Comparison of ENCODE assay signal across 18 cellular contexts in genomic region chr13:41025518-41025917, GRCh38. TPM values are rescaled to one million over a fixed set of nuclear protein-coding genes. Genes with fewer than 3 reads are reported as not detected.
DNase-seq lines count a peak whose midpoint lies in the region; ATAC-seq and TF ChIP-seq lines count a peak whose summit lies in the region.
"Had no signal": no experiment of that assay in that cellular context is flagged by ENCODE, and none has a peak within 500 bp of the region (broad histone marks: within the 10 kb centered on the region; RNA-seq: fewer than 3 reads in every experiment).

No MANE protein-coding gene starts in this region.

- peak overlapping the region; percentile 41 for H3K27ac Mint-ChIP-seq in stimulated activated effector memory CD8-positive, alpha-beta T cell treated with anti-CD3 and anti-CD28 coated beads, Interleukin-12 subunit alpha, Interleukin-12 subunit beta, amount 100 ng/mL, for 72 hours
- H3K27ac Mint-ChIP-seq: activated CD4-positive, alpha-beta memory T cell treated with anti-CD3 and anti-CD28 coated beads, Interleukin-2, amount 10 ng/mL, durations not matched to agents 7 days and 5 days had no signal

- H3K4me1 Mint-ChIP-seq in stimulated activated effector memory CD8-positive, alpha-beta T cell treated with anti-CD3 and anti-CD28 coated beads, Interleukin-12 subunit alpha, Interleukin-12 subunit beta, amount 100 ng/mL, for 72 hours = peaks cover 29% of the 10 kb centered on the region

- H2AK9ac ChIP-seq in IMR-90 (replicated peaks; ENCODE audit: low read depth, low read length, poor library complexity) = no peak overlapping the region

- H3K9me3 Mint-ChIP-seq in stimulated activated effector memory CD8-positive, alpha-beta T cell treated with anti-CD3 and anti-CD28 coated beads, Interleukin-12 subunit alpha, Interleukin-12 subunit beta, amount 100 ng/mL, for 72 hours = no peaks in the 10 kb centered on the region
- H3K9me3 Mint-ChIP-seq: activated CD4-positive, alpha-beta memory T cell treated with anti-CD3 and anti-CD28 coated beads, Interleukin-2, amount 10 ng/mL, durations not matched to agents 7 days and 5 days; IgD-negative memory B cell had no signal

- no peaks in the 10 kb centered on the region; the same call in 1 of the 2 replicates for H3K4me1 ChIP-seq in IMR-90 (ENCODE audit: control insufficient read depth, insufficient read depth, low read length)
- H3K4me1 ChIP-seq: BE2C, testis had no signal

- dilution Hi-C loops in IMR-90 (cut with HindIII; ENCODE audit: low sequenced_read_pairs, unreplicated experiment) = no loop called here

- 57% methylated on average over 3 of the region's 4 CpGs; no CpG with 5 or more reads in 1 of the 2 experiments for WGBS in IMR-90 (ENCODE audit: extremely low coverage in 2 of 2, insufficient read length in 1 of 2), 2 experiments

- no peak overlapping the region for H2BK5ac ChIP-seq in IMR-90 (ENCODE audit: low read depth, low read length, poor library complexity, severe bottlenecking)

- no peak overlapping the region for H3K4ac ChIP-seq in IMR-90 (ENCODE audit: low read depth, low read length)

- no peak overlapping the region for H3K27ac ChIP-seq in IMR-90 (ENCODE audit: insufficient read depth, low read length)
- H3K27ac ChIP-seq: ovary, testis, VCaP had no signal

- no peak overlapping the region for H3K9ac ChIP-seq in IMR-90 (ENCODE audit: low read depth, low read length)

- no peak for ATAC-seq in IMR-90 (ENCODE audit: low read depth)
- ATAC-seq in left colon = peak; percentile 32
- ATAC-seq in stimulated activated effector memory CD8-positive, alpha-beta T cell treated with anti-CD3 and anti-CD28 coated beads, Interleukin-12 subunit alpha, Interleukin-12 subunit beta, amount 100 ng/mL, for 72 hours = no peak
- no peak for ATAC-seq in HG02973 (IDR thresholded peaks at IDR 0.05; ENCODE audit: unreplicated experiment)
- ATAC-seq in GM18505 (IDR thresholded peaks at IDR 0.05; ENCODE audit: unreplicated experiment) = no peak

- no peak for TF ChIP-seq POLR2A in IMR-90 (IDR thresholded peaks at IDR 0.05; ENCODE audit: low read depth, low read length)
- TF ChIP-seq POLR2A in GM18505 (IDR thresholded peaks at IDR 0.05; ENCODE audit: borderline replicate concordance, extremely low read depth, insufficient read depth, insufficient read length) = no peak

- H3K27me3 ChIP-seq in IMR-90 (ENCODE audit: control insufficient read depth, insufficient read depth, low read length) = no peaks in the 10 kb centered on the region
- H3K27me3 ChIP-seq: BE2C, ovary, testis had no signal

- no peak overlapping the region for H2BK120ac ChIP-seq in IMR-90 (ENCODE audit: low read depth, low read length)

- H3K18ac ChIP-seq in IMR-90 (ENCODE audit: low read depth, low read length) = no peak overlapping the region

- POLR2A ChIA-PET in IMR-90 (lab: Charles Lee; ENCODE audit: unreplicated experiment) = no interaction called here

- no peak overlapping the region for H3K4me2 ChIP-seq in IMR-90 (ENCODE audit: low read depth, low read length)

- no peak overlapping the region for H3K56ac ChIP-seq in IMR-90 (ENCODE audit: extremely low read depth, insufficient read depth, low read length)

- no peaks in the 10 kb centered on the region for H3K36me3 Mint-ChIP-seq in stimulated activated effector memory CD8-positive, alpha-beta T cell treated with anti-CD3 and anti-CD28 coated beads, Interleukin-12 subunit alpha, Interleukin-12 subunit beta, amount 100 ng/mL, for 72 hours

- H4K20me1 ChIP-seq in IMR-90 (ENCODE audit: insufficient read depth, low read length) = peaks cover 45% of the 10 kb centered on the region

- TF ChIP-seq RAD21 in IMR-90 (IDR thresholded peaks at IDR 0.05; ENCODE audit: low read length) = no peak

- no TSS peak for BruUV-seq in IMR-90 (replicated peaks; lab: Mats Ljungman, UMichigan)

- TF ChIP-seq CTCF in IMR-90 (conservative IDR thresholded peaks at IDR 0.05; ENCODE audit: low read depth, low read length) = no peak

- no peak overlapping the region for H2BK20ac ChIP-seq in IMR-90 (ENCODE audit: low read depth, low read length)

- 0 out of 2 replicates have a peak overlapping the region, but pooled peaks have one; percentile 16 for H3K23ac ChIP-seq in IMR-90 (ENCODE audit: low read depth, low read length)

- H3K9me1 ChIP-seq in IMR-90 (ENCODE audit: insufficient read depth, low read length) = peaks cover 15% of the 10 kb centered on the region; the same call in 1 of the 2 replicates

- intact Hi-C loops in IMR-90 (cut with micrococcal nuclease) (no loop called here), left colon (cut with DNase I, micrococcal nuclease) (no loop called here)

- no peak for DNase-seq in IMR-90
- DNase-seq in NCI-H345 treated with DMSO at 0.1 percent for 48 hours (lab: John Stamatoyannopoulos, UW; ENCODE audit: unreplicated experiment) = peak; percentile 25
- no peak for DNase-seq in left colon
- DNase-seq in stimulated activated effector memory CD8-positive, alpha-beta T cell treated with anti-CD3 and anti-CD28 coated beads, Interleukin-12 subunit alpha, Interleukin-12 subunit beta, amount 100 ng/mL, for 72 hours (ENCODE audit: low spot score in 2 of 2) = no peak
- DNase-seq in OCI-M1 (lab: John Stamatoyannopoulos, UW) = no peak
- DNase-seq: activated CD4-positive, alpha-beta memory T cell treated with anti-CD3 and anti-CD28 coated beads, Interleukin-2, amount 10 ng/mL, durations not matched to agents 7 days and 5 days; amniotic stem cell; BE2C; NCI-H2171; NK-92 treated with Interleukin-12 subunit alpha and Interleukin-12 subunit beta, amount 100 ng/mL, for 24 hours; ovary; stimulated activated CD4-positive, alpha-beta T cell treated with anti-CD3 and anti-CD28 coated beads, Interleukin-4, amount 100 ng/mL, for 1 hour; T-helper 1 cell; testis had no signal

- no peak overlapping the region for H3K4me3 ChIP-seq in IMR-90 (ENCODE audit: insufficient read depth, low read depth, low read length)
- H3K4me3 ChIP-seq: ovary, testis had no signal

- H4K91ac ChIP-seq in IMR-90 (ENCODE audit: insufficient read depth, low read depth, low read length) = no peak overlapping the region

- no peak overlapping the region for H4K8ac ChIP-seq in IMR-90 (ENCODE audit: low read depth in 2 of 2, low read length in 2 of 2)

- H2BK15ac ChIP-seq in IMR-90 (ENCODE audit: low read depth, low read length) = no peak overlapping the region

- H3K79me1 ChIP-seq in IMR-90 (ENCODE audit: low read depth in 1 of 2, low read length in 2 of 2) = peaks cover 33 to 70% of the 10 kb centered on the region in 2 experiments

- H2AK5ac ChIP-seq in IMR-90 (ENCODE audit: low read depth, low read length) = no peak overlapping the region

- no peaks in the 10 kb centered on the region for H3K9me3 ChIP-seq in IMR-90 (ENCODE audit: control insufficient read depth, insufficient read depth, low read length)
- H3K9me3 ChIP-seq: BE2C, ovary, testis had no signal

- in situ Hi-C loops in IMR-90 (cut with MboI; ENCODE audit: low sequenced_read_pairs) = no loop called here

- no peak overlapping the region for H3K4me3 Mint-ChIP-seq in stimulated activated effector memory CD8-positive, alpha-beta T cell treated with anti-CD3 and anti-CD28 coated beads, Interleukin-12 subunit alpha, Interleukin-12 subunit beta, amount 100 ng/mL, for 72 hours
- H3K4me3 Mint-ChIP-seq: activated CD4-positive, alpha-beta memory T cell treated with anti-CD3 and anti-CD28 coated beads, Interleukin-2, amount 10 ng/mL, durations not matched to agents 7 days and 5 days; IgD-negative memory B cell had no signal

- H3K14ac ChIP-seq in IMR-90 (replicated peaks; ENCODE audit: low read depth, low read length) = no peak overlapping the region

- H3K36me3 ChIP-seq in IMR-90 (ENCODE audit: control insufficient read depth, insufficient read depth, low read length) = peaks cover 11% of the 10 kb centered on the region
- H3K36me3 ChIP-seq: BE2C, ovary had no signal

- CTCF ChIA-PET in IMR-90 (lab: Yijun Ruan, JAX) = no interaction called here

- no peak overlapping the region for H4K5ac ChIP-seq in IMR-90 (ENCODE audit: low read depth, low read length)

- H2AFZ ChIP-seq in IMR-90 (replicated peaks; ENCODE audit: low read length, poor library complexity) = no peak overlapping the region

TF ChIP-seq in IMR-90, 13 proteins besides CTCF, POLR2A, EP300 and RAD21 (continues in another document):
- TF ChIP-seq BHLHE40 (IDR thresholded peaks at IDR 0.05; ENCODE audit: low read depth, low read length) = no peak
- no peak for TF ChIP-seq MXI1 (IDR thresholded peaks at IDR 0.05; ENCODE audit: borderline replicate concordance, low read depth, low read length)
- no peak for TF ChIP-seq CHD1 (IDR thresholded peaks at IDR 0.05; ENCODE audit: low read depth, low read length)
- no peak for TF ChIP-seq FOS (IDR thresholded peaks at IDR 0.05; ENCODE audit: low read depth, low read length)
- TF ChIP-seq RCOR1 (IDR thresholded peaks at IDR 0.05; ENCODE audit: insufficient replicate concordance, low read length) = no peak
- no peak for TF ChIP-seq CEBPB (IDR thresholded peaks at IDR 0.05; ENCODE audit: low read depth, low read length)
- no peak for TF ChIP-seq SMC3 (IDR thresholded peaks at IDR 0.05; ENCODE audit: low read depth, low read length)
- TF ChIP-seq USF2 (IDR thresholded peaks at IDR 0.05; ENCODE audit: low read depth, low read length) = no peak

RNA-seq across cellular contexts. Expression of gene ELF1, which starts 6.4 kb away (rescaled TPM):
- total RNA-seq in IMR-90 (2012; rRNA removed) (27.6 and 36.9 TPM in 2 replicates), left colon (100 to 1,000 TPM in 1 of 2 donors, 10 to 100 TPM in 1; 93.5 to 104 TPM)
- polyA plus RNA-seq in IMR-90 (2012; rRNA removed) = 23.7 and 25.4 TPM in 2 replicates
- polyA plus RNA-seq in IMR-90 (2012; cell fraction: cytosol; rRNA removed) = 11.7 and 15.9 TPM in 2 replicates
- polyA plus RNA-seq in IMR-90 (2012; cell fraction: nucleus; rRNA removed; ENCODE audit: low replicate concordance) = 10.8 and 27.3 TPM in 2 replicates

RNA-seq across cellular contexts. Expression of gene WBP4, which starts 35.8 kb away (rescaled TPM):
- total RNA-seq in IMR-90 (2012; rRNA removed) (4.3 and 11.4 TPM in 2 replicates), left colon (1 to 10 TPM; 7.1 to 7.5 TPM)
- polyA plus RNA-seq in IMR-90 (2012; rRNA removed) = 9.6 and 11.0 TPM in 2 replicates
- 1.1 and 1.7 TPM in 2 replicates for polyA plus RNA-seq in IMR-90 (2012; cell fraction: cytosol; rRNA removed)
- 0.85 and 6.2 TPM in 2 replicates for polyA plus RNA-seq in IMR-90 (2012; cell fraction: nucleus; rRNA removed; ENCODE audit: low replicate concordance)
